ENCODE assay signal across 23 cellular contexts in the genomic region with DNA sequence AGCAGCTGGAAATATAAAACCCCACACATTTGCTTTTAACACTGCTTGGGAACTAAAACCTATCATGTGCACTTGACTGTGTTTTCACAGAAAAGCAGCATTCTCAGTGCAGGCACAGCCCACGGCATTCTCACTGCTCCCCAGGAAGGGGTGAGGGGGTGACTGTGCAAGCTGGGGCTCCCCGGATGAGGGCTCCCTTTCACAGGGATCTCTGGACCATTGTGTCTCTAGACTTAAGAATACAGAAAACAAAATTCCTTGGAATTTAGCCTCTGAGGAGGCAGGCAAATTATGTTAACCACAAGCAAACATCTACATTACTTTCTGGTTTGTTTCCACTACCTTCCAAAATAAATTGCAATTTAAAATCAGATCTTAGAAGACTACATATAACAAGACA.
DNase-seq lines count a peak whose midpoint lies in the region.
"Had no signal": no experiment of that assay in that cellular context is flagged by ENCODE, and none has a peak within 500 bp of the region (broad histone marks: within the 10 kb centered on the region; RNA-seq: fewer than 3 reads in every experiment).

No MANE protein-coding gene starts in this region.

- no peak overlapping the region; the same call in 1 of the 2 replicates for H3K9ac ChIP-seq in GM23248
- H3K9ac ChIP-seq: KMS-11 had no signal

- H3K4me2 ChIP-seq in GM23248 (ENCODE audit: unreplicated experiment) = peak overlapping the region; percentile 37
- H3K4me2 ChIP-seq: KMS-11 had no signal

- H2AFZ ChIP-seq in GM23248 = peak overlapping the region; percentile 17; the same call in 1 of the 2 replicates

- no peak overlapping the region for H3K4me3 ChIP-seq in GM23248
- H3K4me3 ChIP-seq: adrenal gland, coronary artery, esophagus squamous epithelium, SJCRH30, vagina had no signal

- 0 out of 2 replicates have a peak overlapping the region, but pooled peaks have one; percentile 61 for H3K27ac ChIP-seq in GM23248
- H3K27ac ChIP-seq: adrenal gland, coronary artery, esophagus squamous epithelium, KMS-11, SJCRH30, vagina had no signal

- H4K20me1 ChIP-seq in GM23248 (ENCODE audit: insufficient read depth) = no peaks in the 10 kb centered on the region

- in situ Hi-C loops in GM23248 (cut with MboI) = loop anchor here (10.0 kb wide), 1 partner anchor 82 kb away; no protein-coding TSS in a partner anchor

- no peaks in the 10 kb centered on the region; the same call in 1 of the 2 replicates for H3K9me2 ChIP-seq in GM23248 (ENCODE audit: insufficient read depth)

- intact Hi-C loops in posterior vena cava (cut with DNase I) = loop anchor here in 1 of 2 donors (10.0 kb wide), 1 partner anchor 62 kb away; no protein-coding TSS in a partner anchor

- H3K27me3 ChIP-seq in GM23248 (replicated peaks; ENCODE audit: insufficient read depth) = no peaks in the 10 kb centered on the region
- H3K27me3 ChIP-seq: adrenal gland, esophagus squamous epithelium, SJCRH30, vagina had no signal

- peak; percentile 38 for DNase-seq in GM23248
- DNase-seq in astrocyte of the hippocampus (ENCODE audit: low read depth, low spot score) = peak; percentile 76
- DNase-seq in left kidney (ENCODE audit: low read depth, low spot score) = peak; percentile 15
- DNase-seq in smooth muscle cell of the brain vasculature (ENCODE audit: low read depth, low spot score) = peak; percentile 32
- no peak for DNase-seq in posterior vena cava (ENCODE audit: low spot score)
- no peak for DNase-seq in activated T-cell treated with anti-CD3 and anti-CD28 coated beads for 4 hours
- DNase-seq in UCSD-AML1 (lab: John Stamatoyannopoulos, UW; ENCODE audit: unreplicated experiment) = no peak
- DNase-seq: activated CD8-positive, alpha-beta T cell treated with anti-CD3 and anti-CD28 coated beads, Interleukin-2, amount 10 ng/mL, durations not matched to agents 7 days and 5 days; activated T-cell treated with anti-CD3 and anti-CD28 coated beads, Interleukin-2, amount 50 U/mL, for 24 hours; adrenal gland; CD4-positive, alpha-beta memory T cell; esophagus squamous epithelium; kidney glomerular epithelial cell; mammary epithelial cell; NCI-H146; NCI-H510A treated with DMSO at 0.1 percent for 48 hours; retina; stimulated activated CD4-positive, alpha-beta T cell treated with anti-CD3 and anti-CD28 coated beads, Interleukin-12 subunit alpha, Interleukin-12 subunit beta, amount 100 ng/mL, for 4 hours; stimulated activated naive CD8-positive, alpha-beta T cell treated with anti-CD3 and anti-CD28 coated beads, Interleukin-15, Interleukin-2, amounts not matched to agents 100 U/mL and 50 U/mL, for 24 hours had no signal

- H3F3A ChIP-seq in GM23248 (ENCODE audit: insufficient read depth) = peaks cover 6% of the 10 kb centered on the region

- H3K79me2 ChIP-seq in GM23248 (ENCODE audit: insufficient read depth) = no peaks in the 10 kb centered on the region

- H3K9me3 ChIP-seq in GM23248 (ENCODE audit: low read depth) = no peaks in the 10 kb centered on the region
- H3K9me3 ChIP-seq: adrenal gland, esophagus squamous epithelium, SJCRH30, vagina had no signal

- H3K4me1 ChIP-seq in GM23248 (ENCODE audit: insufficient read depth) = peaks cover 57% of the 10 kb centered on the region
- H3K4me1 ChIP-seq: adrenal gland, esophagus squamous epithelium had no signal

- H3K36me3 ChIP-seq in GM23248 (ENCODE audit: low read depth) = no peaks in the 10 kb centered on the region
- H3K36me3 ChIP-seq: adrenal gland, esophagus squamous epithelium, SJCRH30, vagina had no signal

- WGBS in GM23248 (ENCODE audit: low coverage in 1 of 2, low lambda C conversion rate in 2 of 2, missing lambda C conversion rate in 2 of 2), 2 experiments = 26 to 45% methylated on average over 2 of the region's 2 CpGs

Comparison
In these comparisons a context has a peak if more than half of its experiments do, and no peak if none do; other contexts are left out.
1. DNase-seq: peak in GM23248 (single experiment), astrocyte of the hippocampus (single experiment), left kidney (single experiment) and smooth muscle cell of the brain vasculature (single experiment); none in posterior vena cava (single experiment), activated T-cell treated with anti-CD3 and anti-CD28 coated beads for 4 hours (single experiment) and UCSD-AML1 (single experiment).